In the genomic region with DNA sequence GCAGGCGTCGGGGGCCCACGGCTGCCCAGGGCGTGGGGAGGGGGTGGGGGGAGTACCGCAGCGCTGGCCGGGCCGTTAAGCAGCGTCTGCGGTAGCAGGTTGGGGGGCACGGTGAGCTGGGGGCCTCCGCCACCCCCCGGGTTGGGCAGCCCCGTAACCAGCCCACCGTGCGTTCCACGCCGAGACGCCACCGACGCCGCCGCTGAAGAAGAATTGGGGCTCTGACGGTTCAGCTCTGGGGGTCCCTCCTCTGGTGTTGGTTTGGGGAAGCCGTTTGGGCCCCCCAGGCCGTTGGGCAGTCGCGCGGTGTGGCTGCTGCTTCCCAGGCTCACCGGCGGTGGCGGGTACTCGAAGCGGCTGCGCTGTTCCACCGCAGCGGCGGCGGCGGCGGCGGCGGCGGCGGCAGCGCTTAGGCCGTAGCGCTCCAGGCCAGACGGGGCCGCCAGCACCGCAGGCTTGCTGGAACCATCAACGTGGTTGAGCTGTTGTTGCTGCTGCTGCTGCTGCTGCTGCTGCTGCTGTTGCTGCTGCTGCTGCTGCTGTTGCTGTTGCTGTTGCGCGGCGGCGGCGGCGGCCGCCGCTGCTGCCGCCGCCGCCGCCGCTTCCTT, we compare ENCODE assay signal across 9 cellular contexts. TPM values are rescaled to one million over a fixed set of nuclear protein-coding genes. Genes with fewer than 3 reads are reported as not detected.
DNase-seq lines count a peak whose midpoint lies in the region; ATAC-seq and TF ChIP-seq lines count a peak whose summit lies in the region.
"Had no signal": no experiment of that assay in that cellular context is flagged by ENCODE, and none has a peak within 500 bp of the region (broad histone marks: within the 10 kb centered on the region; RNA-seq: fewer than 3 reads in every experiment).

No MANE protein-coding gene starts in this region.

- H3K4me3 ChIP-seq in left ventricle myocardium inferior = peak overlapping the region; percentile 89
- H3K4me3 ChIP-seq in sigmoid colon = peak overlapping the region; percentile 85 to 96 (median 91)

- H3K36me3 ChIP-seq in left ventricle myocardium inferior (peaks cover 17% of the 10 kb centered on the region), sigmoid colon (peaks cover 0 to 14% (median 6%) of the 10 kb centered on the region in 4 donors)

- POLR2A ChIA-PET in GM10248 (lab: Yijun Ruan, JAX) = no interaction called here

- CTCF ChIA-PET in GM10248 (lab: Yijun Ruan, JAX) = interaction anchor here (1.0 to 2.0 kb wide), 2 partner anchors 15 to 25 kb away, joined by 3 to 5 read pairs; no protein-coding TSS in a partner anchor

- peak in 1 of 4 donors; percentile 9 for TF ChIP-seq EP300 in sigmoid colon (IDR thresholded peaks at IDR 0.05)

- H3K27ac Mint-ChIP-seq in activated naive CD8-positive, alpha-beta T cell treated with anti-CD3 and anti-CD28 coated beads, Interleukin-2, amount 50 U/mL, for 24 hours = no peak overlapping the region

- no peaks in the 10 kb centered on the region for H3K9me3 ChIP-seq in left ventricle myocardium inferior (replicated peaks)
- H3K9me3 ChIP-seq in sigmoid colon = no peaks in the 10 kb centered on the region

- peaks cover 2% of the 10 kb centered on the region for H3K27me3 Mint-ChIP-seq in activated naive CD8-positive, alpha-beta T cell treated with anti-CD3 and anti-CD28 coated beads, Interleukin-2, amount 50 U/mL, for 24 hours

- TF ChIP-seq CTCF in GM10248 (IDR thresholded peaks at IDR 0.05; ENCODE audit: control extremely low read depth, extremely low read depth, low read depth, missing control alignments) (peak; percentile 16), left ventricle myocardium inferior (IDR thresholded peaks at IDR 0.05; ENCODE audit: borderline replicate concordance) (peak; percentile 31), sigmoid colon (IDR thresholded peaks at IDR 0.05) (peak in 1 of 4 experiments; percentile 33)

- TF ChIP-seq POLR2A in sigmoid colon (IDR thresholded peaks at IDR 0.05) = no peak

- H3K27me3 ChIP-seq in left ventricle myocardium inferior (ENCODE audit: low read depth) = no peaks in the 10 kb centered on the region
- no peaks in the 10 kb centered on the region for H3K27me3 ChIP-seq in sigmoid colon

- intact Hi-C loops in left ventricle myocardium inferior (cut with micrococcal nuclease) (no loop called here), sigmoid colon (cut with DNase I) (loop anchor here (1.0 to 2.0 kb wide), 2 partner anchors 15 to 68 kb away; no protein-coding TSS in a partner anchor)

- DNase-seq in GM10248 (ENCODE audit: extremely low spot score) (peak; percentile 64), RPMI8226 (peak; percentile 56), left ventricle myocardium inferior (peak; percentile 54), sigmoid colon (peak; percentile 79), cortex of kidney (lab: John Stamatoyannopoulos, UW) (no peak)
- DNase-seq in activated naive CD8-positive, alpha-beta T cell treated with anti-CD3 and anti-CD28 coated beads, Interleukin-2, amount 50 U/mL, for 24 hours = peak; percentile 48

- H3K27ac ChIP-seq in left ventricle myocardium inferior (replicated peaks) = peak overlapping the region; percentile 100
- H3K27ac ChIP-seq in sigmoid colon = peak overlapping the region; percentile 97 to 100 (median 100)

- H3K4me3 Mint-ChIP-seq in activated naive CD8-positive, alpha-beta T cell treated with anti-CD3 and anti-CD28 coated beads, Interleukin-2, amount 50 U/mL, for 24 hours = peak overlapping the region; percentile 87

- H3K4me1 Mint-ChIP-seq in activated naive CD8-positive, alpha-beta T cell treated with anti-CD3 and anti-CD28 coated beads, Interleukin-2, amount 50 U/mL, for 24 hours = peaks cover 67% of the 10 kb centered on the region

- WGBS in sigmoid colon, 2 donors = 2 to 4% methylated on average over 65 of the region's 65 CpGs

- H3K36me3 Mint-ChIP-seq in activated naive CD8-positive, alpha-beta T cell treated with anti-CD3 and anti-CD28 coated beads, Interleukin-2, amount 50 U/mL, for 24 hours (ENCODE audit: low read depth) = peaks cover 23% of the 10 kb centered on the region

- peak; percentile 16 for ATAC-seq in HG02642 (IDR thresholded peaks at IDR 0.05; ENCODE audit: poor library complexity, unreplicated experiment)
- no peak for ATAC-seq in activated naive CD8-positive, alpha-beta T cell treated with anti-CD3 and anti-CD28 coated beads, Interleukin-2, amount 50 U/mL, for 24 hours
- no peak for ATAC-seq in GM18873 (IDR thresholded peaks at IDR 0.05; ENCODE audit: low FRiP score, unreplicated experiment)

- H3K4me1 ChIP-seq in left ventricle myocardium inferior (peaks cover 94% of the 10 kb centered on the region), sigmoid colon (peaks cover 0 to 74% (median 58%) of the 10 kb centered on the region in 4 donors)

- no peaks in the 10 kb centered on the region for H3K9me3 Mint-ChIP-seq in activated naive CD8-positive, alpha-beta T cell treated with anti-CD3 and anti-CD28 coated beads, Interleukin-2, amount 50 U/mL, for 24 hours
- H3K9me3 Mint-ChIP-seq: activated naive CD4-positive, alpha-beta T cell treated with anti-CD3 and anti-CD28 coated beads, Interleukin-2, amount 50 U/mL, for 72 hours had no signal

RNA-seq across cellular contexts. Expression of a gene that starts 1.5 kb away (rescaled TPM):
- 35.5 TPM for total RNA-seq in left ventricle myocardium inferior
- total RNA-seq in sigmoid colon = 10 to 100 TPM; 34.7 to 63.1 (median 57.9) TPM
- 10 to 100 TPM in 1 of 3 donors, 1 to 10 TPM in 2; 3.0 to 13.8 (median 6.6) TPM for polyA plus RNA-seq in sigmoid colon
